ENCODE assay signal across 29 cellular contexts in the genomic region with DNA sequence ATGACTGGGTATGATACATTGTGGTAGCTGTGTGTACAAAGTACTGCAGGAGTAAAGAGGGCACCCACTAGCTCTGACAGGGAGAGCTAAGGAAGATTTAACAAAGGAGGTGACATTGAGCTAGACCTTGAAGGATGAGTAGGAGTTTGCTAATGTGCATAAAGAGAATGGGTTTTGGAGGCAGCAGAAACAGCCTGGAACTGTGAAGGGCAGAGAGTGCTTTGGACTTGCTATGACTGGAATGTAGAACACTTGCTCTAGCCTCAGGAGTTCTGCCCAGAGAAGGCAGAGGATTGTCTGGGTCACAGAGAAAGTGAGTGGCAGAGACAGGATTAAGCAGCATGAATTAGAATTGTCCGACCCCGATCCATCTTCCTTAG. TPM values are rescaled to one million over a fixed set of nuclear protein-coding genes. Genes with fewer than 3 reads are reported as not detected.
"Had no signal": no experiment of that assay in that cellular context is flagged by ENCODE, and none has a peak within 500 bp of the region (broad histone marks: within the 10 kb centered on the region; RNA-seq: fewer than 3 reads in every experiment).

No MANE protein-coding gene starts in this region.

- H3K4me1 Mint-ChIP-seq: activated B cell treated with CpG ODN at 0.5 μM for 24 hours; brain; nephron progenitor cell; stimulated activated memory B cell treated with anti-CD40 and anti-IgM and Interleukin-4, amounts not matched to agents 10 μg/mL and 1 μg/mL and 100 μg/mL, for 72 hours had no signal

- H3K4me3 ChIP-seq: dorsolateral prefrontal cortex, esophagus muscularis mucosa, gastrocnemius medialis, smooth muscle cell, transverse colon, uterus had no signal

- H3K4me2 ChIP-seq: smooth muscle cell had no signal

- H3K4me3 Mint-ChIP-seq: activated B cell treated with CpG ODN at 0.5 μM for 24 hours; activated CD4-positive, alpha-beta memory T cell treated with anti-CD3 and anti-CD28 coated beads for 36 hours; brain; effector memory CD8-positive, alpha-beta T cell; nephron progenitor cell; stimulated activated memory B cell treated with anti-CD40 and anti-IgM and Interleukin-4, amounts not matched to agents 10 μg/mL and 1 μg/mL and 100 μg/mL, for 72 hours had no signal

- DNase-seq: activated B cell treated with CpG ODN at 0.5 μM for 24 hours; activated CD4-positive, alpha-beta memory T cell treated with anti-CD3 and anti-CD28 coated beads for 36 hours; activated CD4-positive, alpha-beta T cell treated with anti-CD3 and anti-CD28 coated beads for 4 hours; activated naive CD4-positive, alpha-beta T cell treated with Interleukin-2 at 50 U/mL for 16 hours; activated T-cell treated with anti-CD3 and anti-CD28 coated beads, Interleukin-2, amount 50 U/mL, for 48 hours; anterior cingulate cortex; dorsolateral prefrontal cortex; effector memory CD8-positive, alpha-beta T cell; gastrocnemius medialis; hypothalamus; nephron progenitor cell; nucleus accumbens; stimulated activated CD4-positive, alpha-beta T cell treated with anti-CD3 and anti-CD28 coated beads, Interleukin-15, amount 100 ng/mL, for 24 hours; T-helper 9 cell; transverse colon; uterus had no signal

- H3K4me1 ChIP-seq: esophagus muscularis mucosa, gastrocnemius medialis, parathyroid adenoma, transverse colon, uterus had no signal

- H3K27ac ChIP-seq: esophagus muscularis mucosa, gastrocnemius medialis, parathyroid adenoma, transverse colon, uterus had no signal

- H3K9me3 Mint-ChIP-seq: activated B cell treated with CpG ODN at 0.5 μM for 24 hours; activated CD4-positive, alpha-beta memory T cell treated with anti-CD3 and anti-CD28 coated beads for 36 hours; brain; effector memory CD8-positive, alpha-beta T cell; stimulated activated memory B cell treated with anti-CD40 and anti-IgM and Interleukin-4, amounts not matched to agents 10 μg/mL and 1 μg/mL and 100 μg/mL, for 72 hours had no signal

- H3K27ac Mint-ChIP-seq: activated B cell treated with CpG ODN at 0.5 μM for 24 hours; activated CD4-positive, alpha-beta memory T cell treated with anti-CD3 and anti-CD28 coated beads for 36 hours; brain; nephron progenitor cell; stimulated activated memory B cell treated with anti-CD40 and anti-IgM and Interleukin-4, amounts not matched to agents 10 μg/mL and 1 μg/mL and 100 μg/mL, for 72 hours had no signal

- H3K27me3 Mint-ChIP-seq: activated CD4-positive, alpha-beta memory T cell treated with anti-CD3 and anti-CD28 coated beads for 36 hours; effector memory CD8-positive, alpha-beta T cell had no signal

- H3K36me3 ChIP-seq: gastrocnemius medialis, transverse colon, uterus had no signal

- H3K27me3 ChIP-seq: dorsolateral prefrontal cortex, esophagus muscularis mucosa, gastrocnemius medialis, transverse colon, uterus had no signal

- H3K9me3 ChIP-seq: esophagus muscularis mucosa, gastrocnemius medialis, transverse colon, uterus had no signal

- FAIRE-seq: colon, islet of Langerhans had no signal

- ATAC-seq: effector memory CD8-positive, alpha-beta T cell; gastrocnemius medialis; sciatic nerve; stimulated activated memory B cell treated with anti-CD40 and anti-IgM and Interleukin-4, amounts not matched to agents 10 μg/mL and 1 μg/mL and 100 μg/mL, for 72 hours had no signal

RNA-seq across cellular contexts. Expression of gene MMP24, which starts 14.4 kb away (rescaled TPM):
- total RNA-seq: activated B cell treated with CpG ODN at 0.5 μM for 24 hours; activated CD4-positive, alpha-beta memory T cell treated with anti-CD3 and anti-CD28 coated beads for 36 hours; mononuclear cell had no signal

RNA-seq across cellular contexts. Expression of gene FAM83C, which starts 51.3 kb away (rescaled TPM):
- total RNA-seq: activated B cell treated with CpG ODN at 0.5 μM for 24 hours; activated CD4-positive, alpha-beta memory T cell treated with anti-CD3 and anti-CD28 coated beads for 36 hours; esophagus muscularis mucosa; gastrocnemius medialis; mononuclear cell; myocyte; sciatic nerve; T-helper 1 cell treated with Interleukin-12 subunit alpha and Interleukin-12 subunit beta and Interleukin-4 antibody, amounts not matched to agents 30 ng/mL and 1 ng/mL, for 36 hours; temporal lobe; uterus had no signal
- polyA plus RNA-seq: liver, smooth muscle cell had no signal
